In the genomic region with DNA sequence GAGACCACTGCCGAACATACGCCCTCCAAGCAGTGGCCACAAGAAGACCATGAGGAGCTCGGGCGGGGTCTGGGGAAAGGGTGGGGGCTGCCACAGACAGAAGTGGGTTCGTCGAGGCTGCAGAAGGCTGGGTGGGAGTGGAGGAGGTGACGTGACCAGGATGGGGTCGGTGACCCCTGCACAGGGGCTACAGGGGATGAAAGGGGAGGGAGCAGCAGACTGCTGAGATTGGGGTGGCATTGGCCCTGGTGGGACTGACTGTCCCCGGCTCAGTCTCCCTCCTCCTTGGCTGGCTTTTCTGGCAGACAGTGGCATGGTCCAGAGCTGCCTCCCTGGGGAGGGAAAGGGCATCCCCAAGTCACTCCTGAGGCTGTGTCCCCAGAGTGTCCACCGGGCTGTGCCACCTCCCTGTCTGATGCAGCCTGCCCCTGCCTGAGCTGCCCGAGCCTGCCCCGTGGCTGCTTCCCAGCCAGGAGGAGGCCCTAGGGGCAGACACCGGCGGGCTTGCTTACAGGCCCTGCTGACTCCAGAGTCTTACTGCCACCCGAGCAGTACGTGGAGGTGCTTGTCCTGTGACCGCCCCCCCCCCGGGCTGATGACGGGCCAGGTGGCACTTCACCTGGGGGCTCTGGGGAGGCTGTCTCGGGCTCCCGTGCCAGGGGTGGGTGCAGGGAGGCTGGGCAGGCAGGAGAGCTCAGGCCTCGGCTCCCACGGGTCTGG, we compare ENCODE assay signal across 1 cellular context.
A peak's percentile ranks its signal among the peaks of the same experiment; 100 is the strongest.
TF ChIP-seq lines count a peak whose summit lies in the region.

No MANE protein-coding gene starts in this region.

TF ChIP-seq in GM12878, 131 proteins besides CTCF, POLR2A, EP300 and RAD21:
- TF ChIP-seq, protein P1, sequence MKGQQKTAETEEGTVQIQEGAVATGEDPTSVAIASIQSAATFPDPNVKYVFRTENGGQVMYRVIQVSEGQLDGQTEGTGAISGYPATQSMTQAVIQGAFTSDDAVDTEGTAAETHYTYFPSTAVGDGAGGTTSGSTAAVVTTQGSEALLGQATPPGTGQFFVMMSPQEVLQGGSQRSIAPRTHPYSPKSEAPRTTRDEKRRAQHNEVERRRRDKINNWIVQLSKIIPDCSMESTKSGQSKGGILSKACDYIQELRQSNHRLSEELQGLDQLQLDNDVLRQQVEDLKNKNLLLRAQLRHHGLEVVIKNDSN (IDR thresholded peaks at IDR 0.05; ENCODE audit: borderline replicate concordance, extremely low read length, insufficient read depth, low read depth, low read length), result no peak
- TF ChIP-seq WRNIP1 (IDR thresholded peaks at IDR 0.05; ENCODE audit: borderline replicate concordance, low read depth, low read length) (0 out of 2 replicates have a peak, but pooled peaks have one; percentile 60), RAD51 (IDR thresholded peaks at IDR 0.05) (no peak), CREM (IDR thresholded peaks at IDR 0.05; ENCODE audit: low read depth) (no peak), YBX1 (IDR thresholded peaks at IDR 0.05) (no peak), SRF (IDR thresholded peaks at IDR 0.05; ENCODE audit: low read depth in 2 of 2, low read length in 2 of 2) (no peak), HCFC1 (IDR thresholded peaks at IDR 0.05; ENCODE audit: low read length) (no peak), CHD2 (IDR thresholded peaks at IDR 0.05; ENCODE audit: borderline replicate concordance, low read depth, low read length) (0 out of 2 replicates have a peak, but pooled peaks have one; percentile 23), HDGF (IDR thresholded peaks at IDR 0.05) (0 out of 2 replicates have a peak, but pooled peaks have one; percentile 15), GATAD2B (conservative IDR thresholded peaks at IDR 0.05; ENCODE audit: low read depth) (no peak), STAT3 (IDR thresholded peaks at IDR 0.05; ENCODE audit: low read depth, low read length) (no peak), CBFB (IDR thresholded peaks at IDR 0.05; ENCODE audit: low read depth) (no peak)
- TF ChIP-seq, protein P2, sequence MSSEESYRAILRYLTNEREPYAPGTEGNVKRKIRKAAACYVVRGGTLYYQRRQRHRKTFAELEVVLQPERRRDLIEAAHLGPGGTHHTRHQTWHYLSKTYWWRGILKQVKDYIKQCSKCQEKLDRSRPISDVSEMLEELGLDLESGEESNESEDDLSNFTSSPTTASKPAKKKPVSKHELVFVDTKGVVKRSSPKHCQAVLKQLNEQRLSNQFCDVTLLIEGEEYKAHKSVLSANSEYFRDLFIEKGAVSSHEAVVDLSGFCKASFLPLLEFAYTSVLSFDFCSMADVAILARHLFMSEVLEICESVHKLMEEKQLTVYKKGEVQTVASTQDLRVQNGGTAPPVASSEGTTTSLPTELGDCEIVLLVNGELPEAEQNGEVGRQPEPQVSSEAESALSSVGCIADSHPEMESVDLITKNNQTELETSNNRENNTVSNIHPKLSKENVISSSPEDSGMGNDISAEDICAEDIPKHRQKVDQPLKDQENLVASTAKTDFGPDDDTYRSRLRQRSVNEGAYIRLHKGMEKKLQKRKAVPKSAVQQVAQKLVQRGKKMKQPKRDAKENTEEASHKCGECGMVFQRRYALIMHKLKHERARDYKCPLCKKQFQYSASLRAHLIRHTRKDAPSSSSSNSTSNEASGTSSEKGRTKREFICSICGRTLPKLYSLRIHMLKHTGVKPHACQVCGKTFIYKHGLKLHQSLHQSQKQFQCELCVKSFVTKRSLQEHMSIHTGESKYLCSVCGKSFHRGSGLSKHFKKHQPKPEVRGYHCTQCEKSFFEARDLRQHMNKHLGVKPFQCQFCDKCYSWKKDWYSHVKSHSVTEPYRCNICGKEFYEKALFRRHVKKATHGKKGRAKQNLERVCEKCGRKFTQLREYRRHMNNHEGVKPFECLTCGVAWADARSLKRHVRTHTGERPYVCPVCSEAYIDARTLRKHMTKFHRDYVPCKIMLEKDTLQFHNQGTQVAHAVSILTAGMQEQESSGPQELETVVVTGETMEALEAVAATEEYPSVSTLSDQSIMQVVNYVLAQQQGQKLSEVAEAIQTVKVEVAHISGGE (CRISPR knock-in tag; IDR thresholded peaks at IDR 0.05), result no peak
- TF ChIP-seq, protein P3, sequence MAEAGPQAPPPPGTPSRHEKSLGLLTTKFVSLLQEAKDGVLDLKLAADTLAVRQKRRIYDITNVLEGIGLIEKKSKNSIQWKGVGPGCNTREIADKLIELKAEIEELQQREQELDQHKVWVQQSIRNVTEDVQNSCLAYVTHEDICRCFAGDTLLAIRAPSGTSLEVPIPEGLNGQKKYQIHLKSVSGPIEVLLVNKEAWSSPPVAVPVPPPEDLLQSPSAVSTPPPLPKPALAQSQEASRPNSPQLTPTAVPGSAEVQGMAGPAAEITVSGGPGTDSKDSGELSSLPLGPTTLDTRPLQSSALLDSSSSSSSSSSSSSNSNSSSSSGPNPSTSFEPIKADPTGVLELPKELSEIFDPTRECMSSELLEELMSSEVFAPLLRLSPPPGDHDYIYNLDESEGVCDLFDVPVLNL (IDR thresholded peaks at IDR 0.05; ENCODE audit: low read depth, low read length), result no peak
TF ChIP-seq in GM12878: peak in this region for 3.
